7 cellular contexts compared by ENCODE assay signal in the genomic region with DNA sequence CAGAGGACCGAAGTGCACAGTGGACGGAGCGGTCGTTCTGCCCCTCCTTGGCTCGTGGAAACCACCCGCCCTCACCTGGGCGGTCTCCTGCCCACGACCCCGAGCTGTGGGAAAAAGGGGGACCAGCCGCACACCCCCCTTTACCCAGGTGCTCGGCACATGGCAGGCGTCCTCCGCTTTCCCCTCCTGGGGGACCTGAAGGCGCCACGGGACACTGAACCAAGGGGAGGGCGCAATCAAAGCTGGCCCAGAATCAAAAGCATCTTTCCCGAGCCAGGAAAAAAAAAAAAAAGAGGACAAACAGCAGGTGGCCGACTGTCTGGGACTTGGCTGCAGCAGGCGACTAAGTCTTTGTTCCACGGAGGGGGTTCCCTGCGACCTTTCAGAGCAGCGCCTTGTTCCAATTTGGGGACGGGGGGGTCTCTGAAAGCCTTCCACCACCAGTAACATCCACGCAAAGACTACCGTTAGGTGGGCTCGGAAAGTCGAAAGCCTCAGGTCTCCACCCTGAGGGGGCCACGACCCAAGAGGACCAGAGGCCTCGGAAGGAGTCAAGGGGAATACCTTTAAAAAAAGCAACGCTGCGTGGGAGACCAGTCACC. TPM values are rescaled to one million over a fixed set of nuclear protein-coding genes. Genes with fewer than 3 reads are reported as not detected.
DNase-seq lines count a peak whose midpoint lies in the region; ATAC-seq and TF ChIP-seq lines count a peak whose summit lies in the region.

No MANE protein-coding gene starts in this region.

- H3K4me3 ChIP-seq in lower lobe of right lung (peak overlapping the region; percentile 84), upper lobe of right lung (peak overlapping the region; percentile 72)

- intact Hi-C loops in lower lobe of right lung (cut with DNase I) (no loop called here), upper lobe of right lung (cut with DNase I) (no loop called here), head of caudate nucleus (cut with DNase I) (loop anchor here (1.0 to 2.0 kb wide), 2 partner anchors 14 to 61 kb away; a partner anchor contains a TSS)

- ATAC-seq in lower lobe of right lung (no peak), upper lobe of right lung (no peak), GM18868 (IDR thresholded peaks at IDR 0.05; ENCODE audit: unreplicated experiment) (no peak)

- peaks cover 0 to 5% (median 0%) of the 10 kb centered on the region in 5 experiments for H3K9me3 Mint-ChIP-seq in brain

- H3K27me3 Mint-ChIP-seq in brain, result no peaks in the 10 kb centered on the region

- H3K27me3 ChIP-seq in lower lobe of right lung (ENCODE audit: low read depth) (no peaks in the 10 kb centered on the region), upper lobe of right lung (no peaks in the 10 kb centered on the region)

- H3K36me3 Mint-ChIP-seq in brain, result peaks cover 18% of the 10 kb centered on the region

- DNase-seq in NCI-H2081 (lab: John Stamatoyannopoulos, UW), result peak; percentile 60 to 63
- DNase-seq in lower lobe of right lung, result no peak
- no peak for DNase-seq in upper lobe of right lung
- no peak for DNase-seq in head of caudate nucleus

- peak overlapping the region; percentile 93 to 98 (median 95) for H3K27ac Mint-ChIP-seq in brain

- TF ChIP-seq CTCF in brain (conservative IDR thresholded peaks at IDR 0.05), result no peak
- no peak for TF ChIP-seq CTCF in lower lobe of right lung (IDR thresholded peaks at IDR 0.05)
- no peak for TF ChIP-seq CTCF in upper lobe of right lung (IDR thresholded peaks at IDR 0.05)

- no peaks in the 10 kb centered on the region for H3K9me3 ChIP-seq in lower lobe of right lung
- H3K9me3 ChIP-seq in upper lobe of right lung, result no peaks in the 10 kb centered on the region

- peak overlapping the region; percentile 89 to 94 (median 92) for H3K4me3 Mint-ChIP-seq in brain

- H3K36me3 ChIP-seq in lower lobe of right lung, result peaks cover 12% of the 10 kb centered on the region
- H3K36me3 ChIP-seq in upper lobe of right lung, result peaks cover 12% of the 10 kb centered on the region

- peaks cover 37% of the 10 kb centered on the region for H3K4me1 Mint-ChIP-seq in brain

- TF ChIP-seq POLR2A in GM19193 (IDR thresholded peaks at IDR 0.05; ENCODE audit: extremely low read depth, insufficient read depth, insufficient read length), result peak; percentile 9

- H3K27ac ChIP-seq in lower lobe of right lung, result peak overlapping the region; percentile 93
- peak overlapping the region; percentile 89 for H3K27ac ChIP-seq in upper lobe of right lung

- H3K4me1 ChIP-seq in lower lobe of right lung (peaks cover 21% of the 10 kb centered on the region), upper lobe of right lung (peaks cover 15% of the 10 kb centered on the region)

RNA-seq across cellular contexts. Expression of a gene that starts 1.1 kb away (rescaled TPM):
- 142 TPM for polyA plus RNA-seq in brain (ENCODE audit: insufficient read depth, low read depth, low replicate concordance)
- 68.1 TPM for total RNA-seq in lower lobe of right lung
- total RNA-seq in upper lobe of right lung, result 78.7 TPM

RNA-seq across cellular contexts. Expression of a gene that starts 13.7 kb away (rescaled TPM):
- 240 TPM for polyA plus RNA-seq in brain (ENCODE audit: insufficient read depth, low read depth, low replicate concordance)
- total RNA-seq in lower lobe of right lung, result 164 TPM
- 167 TPM for total RNA-seq in upper lobe of right lung

RNA-seq across cellular contexts. Expression of a gene that starts 23.4 kb away (rescaled TPM):
- 44.2 TPM for polyA plus RNA-seq in brain (ENCODE audit: insufficient read depth, low read depth, low replicate concordance)
- 18.5 TPM for total RNA-seq in lower lobe of right lung
- 25.3 TPM for total RNA-seq in upper lobe of right lung

Comparison
In these comparisons a context has a peak if more than half of its experiments do, and no peak if none do; other contexts are left out.
1. DNase-seq: peak in NCI-H2081 (2 of 2); none in lower lobe of right lung (single experiment), upper lobe of right lung (single experiment) and head of caudate nucleus (0 of 42).